8 cellular contexts compared by ENCODE assay signal in genomic region chr19:58182577-58182988, GRCh38. TPM values are rescaled to one million over a fixed set of nuclear protein-coding genes. Genes with fewer than 3 reads are reported as not detected.
A peak's percentile ranks its signal among the peaks of the same experiment; 100 is the strongest.
DNase-seq lines count a peak whose midpoint lies in the region; ATAC-seq, FAIRE-seq and TF ChIP-seq lines count a peak whose summit lies in the region.

No MANE protein-coding gene starts in this region.

- H3K9me3 ChIP-seq in adipocyte (ENCODE audit: control insufficient read depth, low read length) (peaks cover 84% of the 10 kb centered on the region), left lung (peaks cover 7 to 92% of the 10 kb centered on the region in 2 donors)

- H3K4me1 ChIP-seq in adipocyte (ENCODE audit: control insufficient read depth, insufficient read depth, low read length) (peaks cover 4% of the 10 kb centered on the region), left lung (peaks cover 0 to 11% of the 10 kb centered on the region in 2 donors)

- H3K27ac ChIP-seq in left lung: peak overlapping the region; percentile 98 to 99

- DNase-seq in GM18507 (ENCODE audit: extremely low spot score, insufficient read length, low read depth): peak; percentile 82
- DNase-seq in NCI-H526 treated with DMSO at 0.1 percent for 48 hours (lab: John Stamatoyannopoulos, UW): peak; percentile 45
- DNase-seq in adipocyte (ENCODE audit: low read depth): no peak
- peak in 1 of 2 donors; percentile 95 for DNase-seq in left lung
- peak; percentile 68 for DNase-seq in stimulated activated CD8-positive, alpha-beta memory T cell treated with anti-CD3 and anti-CD28 coated beads, Interleukin-15, amount 100 ng/mL, for 1 hour (ENCODE audit: low read depth)
- no peak for DNase-seq in ureter (ENCODE audit: low spot score)
- DNase-seq in NCI-H748 treated with DMSO at 0.1 percent for 48 hours (lab: John Stamatoyannopoulos, UW): no peak

- H3K27me3 ChIP-seq in adipocyte (replicated peaks; ENCODE audit: control insufficient read depth, insufficient read depth, low read length) (no peaks in the 10 kb centered on the region), left lung (no peaks in the 10 kb centered on the region)

- H3K4me3 ChIP-seq in adipocyte (ENCODE audit: low read length) (peak overlapping the region; percentile 88), left lung (peak overlapping the region; percentile 71 to 92)

- intact Hi-C loops in left lung (cut with DNase I): no loop called here

- ATAC-seq in left lung (peak; percentile 92), GM21619 (IDR thresholded peaks at IDR 0.05; ENCODE audit: unreplicated experiment) (no peak)

- no peak for TF ChIP-seq CTCF in left lung (IDR thresholded peaks at IDR 0.05)

- peak; percentile 5 for FAIRE-seq in GM18507 (lab: Jason Lieb, UNC)

- H3K36me3 ChIP-seq in adipocyte (ENCODE audit: control insufficient read depth, insufficient read depth, low read length, severe bottlenecking): peaks cover 50% of the 10 kb centered on the region
- H3K36me3 ChIP-seq in left lung: peaks cover 0 to 75% of the 10 kb centered on the region in 2 donors

- H3K9ac ChIP-seq in adipocyte (ENCODE audit: low read length): peak overlapping the region; percentile 97

RNA-seq across cellular contexts. Expression of gene ZNF274, which starts 0.3 kb away (rescaled TPM):
- total RNA-seq in left lung (10 to 100 TPM; 19.9 to 25.9 TPM), ureter (29.7 TPM)

RNA-seq across cellular contexts. Expression of gene ZNF329, which starts 32.0 kb away (rescaled TPM):
- total RNA-seq in left lung (10 to 100 TPM in 1 of 2 donors, 1 to 10 TPM in 1; 7.9 to 11.7 TPM), ureter (14.8 TPM)

RNA-seq across cellular contexts. Expression of gene ZNF544, which starts 46.1 kb away (rescaled TPM):
- total RNA-seq in left lung: 10 to 100 TPM; 23.8 to 25.4 TPM
- 46.4 TPM for total RNA-seq in ureter

Comparison
In these comparisons a context has a peak if more than half of its experiments do, and no peak if none do; other contexts are left out.
1. DNase-seq: peak in GM18507 (single experiment), NCI-H526 treated with DMSO at 0.1 percent for 48 hours (single experiment) and stimulated activated CD8-positive, alpha-beta memory T cell treated with anti-CD3 and anti-CD28 coated beads, Interleukin-15, amount 100 ng/mL, for 1 hour (single experiment); none in adipocyte (single experiment), ureter (single experiment) and NCI-H748 treated with DMSO at 0.1 percent for 48 hours (single experiment).